19 cellular contexts compared by ENCODE assay signal in the genomic region with DNA sequence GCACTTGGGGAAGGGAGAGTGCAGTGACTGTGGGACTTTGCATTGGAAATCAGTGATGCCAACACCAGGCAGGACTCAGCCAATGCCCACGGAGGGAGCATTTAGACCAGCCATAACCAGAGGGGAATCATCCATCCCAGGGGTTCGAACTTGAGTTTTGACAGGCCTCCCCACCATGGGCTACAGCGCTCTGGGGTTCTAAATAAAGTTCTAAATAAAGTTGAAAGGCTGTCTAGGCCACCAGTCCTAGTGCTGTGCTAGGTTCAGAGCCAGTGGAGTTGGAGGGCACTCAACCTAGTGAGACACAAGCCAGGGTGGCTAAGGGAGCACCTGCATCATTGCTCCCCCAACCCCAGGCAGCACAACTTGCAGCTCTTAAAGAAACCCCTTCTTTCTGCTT.
A peak's percentile ranks its signal among the peaks of the same experiment; 100 is the strongest.
DNase-seq lines count a peak whose midpoint lies in the region; ATAC-seq and TF ChIP-seq lines count a peak whose summit lies in the region.
"Had no signal": no experiment of that assay in that cellular context is flagged by ENCODE, and none has a peak within 500 bp of the region (broad histone marks: within the 10 kb centered on the region; RNA-seq: fewer than 3 reads in every experiment).

No MANE protein-coding gene starts in this region.

- no peak for DNase-seq in SK-N-SH
- DNase-seq in IMR-90 = no peak
- DNase-seq in esophagus squamous epithelium (lab: John Stamatoyannopoulos, UW) = no peak
- no peak for DNase-seq in neuronal stem cell (ENCODE audit: low spot score)
- no peak for DNase-seq in stimulated activated naive CD8-positive, alpha-beta T cell treated with anti-CD3 and anti-CD28 coated beads, Interleukin-15, amount 100 ng/mL, for 72 hours
- no peak for DNase-seq in NCI-H1092 (lab: John Stamatoyannopoulos, UW)
- DNase-seq: CD4-positive, alpha-beta memory T cell; DMS153; DMS79; GDM1; GOT3 had no signal

- H2BK20ac ChIP-seq in IMR-90 (ENCODE audit: low read depth, low read length) = no peak overlapping the region

- H4K8ac ChIP-seq in IMR-90 (ENCODE audit: low read depth in 2 of 2, low read length in 2 of 2) = no peak overlapping the region
- H4K8ac ChIP-seq in neuronal stem cell (ENCODE audit: low read depth, low read length) = no peak overlapping the region

- no peak overlapping the region for H3K4me3 Mint-ChIP-seq in stimulated activated naive CD8-positive, alpha-beta T cell treated with anti-CD3 and anti-CD28 coated beads, Interleukin-15, amount 100 ng/mL, for 72 hours
- H3K4me3 Mint-ChIP-seq: CD14-positive monocyte; CD4-positive, alpha-beta memory T cell had no signal

- H3K23ac ChIP-seq in IMR-90 (ENCODE audit: low read depth, low read length) = no peak overlapping the region
- H3K23ac ChIP-seq in neuronal stem cell (ENCODE audit: low read depth, low read length, poor library complexity) = no peak overlapping the region

- H3K27ac ChIP-seq in SK-N-SH (ENCODE audit: low read depth in 2 of 2, low read length in 1 of 2) = peak overlapping the region; percentile 39 to 63; a peak in 3 of 4 replicates
- no peak overlapping the region for H3K27ac ChIP-seq in IMR-90 (ENCODE audit: insufficient read depth, low read length)
- H3K27ac ChIP-seq in esophagus squamous epithelium = peak overlapping the region in 3 of 4 donors; percentile 61 to 78 (median 76)
- H3K27ac ChIP-seq in neuronal stem cell (replicated peaks; ENCODE audit: low read length) = no peak overlapping the region
- H3K27ac ChIP-seq: 22Rv1, A549, BLaER1, HL-60 had no signal

- peaks cover 5% of the 10 kb centered on the region; the same call in 1 of the 2 replicates for H3K9me1 ChIP-seq in IMR-90 (ENCODE audit: insufficient read depth, low read length)

- no peak for TF ChIP-seq EP300 in SK-N-SH (IDR thresholded peaks at IDR 0.05; ENCODE audit: borderline replicate concordance in 1 of 2, low read depth in 1 of 2, low read length in 1 of 2)

- TF ChIP-seq RAD21 in SK-N-SH (IDR thresholded peaks at IDR 0.05; ENCODE audit: low read length) (no peak), IMR-90 (IDR thresholded peaks at IDR 0.05; ENCODE audit: low read length) (no peak)

- no peak overlapping the region for H2AK9ac ChIP-seq in IMR-90 (replicated peaks; ENCODE audit: low read depth, low read length, poor library complexity)

- H3K79me1 ChIP-seq in IMR-90 (ENCODE audit: low read depth in 1 of 2, low read length in 2 of 2) (no peaks in the 10 kb centered on the region), neuronal stem cell (ENCODE audit: low read depth, low read length) (no peaks in the 10 kb centered on the region)

- no peaks in the 10 kb centered on the region for H3K9me2 ChIP-seq in SK-N-SH

- H3K4me1 ChIP-seq in SK-N-SH (ENCODE audit: control insufficient read depth in 1 of 2, insufficient read depth in 2 of 2, low read depth in 1 of 2, low read length in 1 of 2) = peaks cover 0 to 19% of the 10 kb centered on the region in 2 experiments; a peak in 3 of 4 replicates
- peaks cover 6% of the 10 kb centered on the region for H3K4me1 ChIP-seq in IMR-90 (ENCODE audit: control insufficient read depth, insufficient read depth, low read length)
- H3K4me1 ChIP-seq in esophagus squamous epithelium = peaks cover 0 to 40% (median 9%) of the 10 kb centered on the region in 3 donors
- H3K4me1 ChIP-seq in neuronal stem cell (ENCODE audit: control insufficient read depth in 2 of 2, insufficient read depth in 1 of 2, low read depth in 1 of 2, low read length in 2 of 2) = no peaks in the 10 kb centered on the region
- H3K4me1 ChIP-seq: A549, BLaER1, HAP-1 had no signal

- H2AFZ ChIP-seq in SK-N-SH (ENCODE audit: low read depth) (no peak overlapping the region), IMR-90 (replicated peaks; ENCODE audit: low read length, poor library complexity) (no peak overlapping the region), neuronal stem cell (ENCODE audit: low read length) (no peak overlapping the region)

- H3K9me3 ChIP-seq in SK-N-SH (peaks cover 9% of the 10 kb centered on the region; the same call in 1 of the 2 replicates), IMR-90 (ENCODE audit: control insufficient read depth, insufficient read depth, low read length) (no peaks in the 10 kb centered on the region), esophagus squamous epithelium (no peaks in the 10 kb centered on the region), neuronal stem cell (replicated peaks in 1 of 2; ENCODE audit: control insufficient read depth in 2 of 2, insufficient read depth in 1 of 2, low read depth in 1 of 2, low read length in 2 of 2) (no peaks in the 10 kb centered on the region)
- H3K9me3 ChIP-seq: BLaER1, HAP-1 had no signal

- in situ Hi-C loops in IMR-90 (cut with MboI; ENCODE audit: low sequenced_read_pairs) = no loop called here

- H3K56ac ChIP-seq in IMR-90 (ENCODE audit: extremely low read depth, insufficient read depth, low read length) = no peak overlapping the region

- no peak overlapping the region for H4K5ac ChIP-seq in IMR-90 (ENCODE audit: low read depth, low read length)

- H3K14ac ChIP-seq in IMR-90 (replicated peaks; ENCODE audit: low read depth, low read length) = 0 out of 2 replicates have a peak overlapping the region, but pooled peaks have one; percentile 29
- H3K14ac ChIP-seq in neuronal stem cell (ENCODE audit: low read length) = no peak overlapping the region

- peaks cover 19 to 22% of the 10 kb centered on the region in 2 donors for H3K9me3 Mint-ChIP-seq in stimulated activated naive CD8-positive, alpha-beta T cell treated with anti-CD3 and anti-CD28 coated beads, Interleukin-15, amount 100 ng/mL, for 72 hours

- H3K27ac Mint-ChIP-seq in stimulated activated naive CD8-positive, alpha-beta T cell treated with anti-CD3 and anti-CD28 coated beads, Interleukin-15, amount 100 ng/mL, for 72 hours = no peak overlapping the region
- H3K27ac Mint-ChIP-seq: CD4-positive, alpha-beta memory T cell had no signal

- H3K4ac ChIP-seq in IMR-90 (ENCODE audit: low read depth, low read length) (no peak overlapping the region; the same call in 1 of the 2 replicates), neuronal stem cell (ENCODE audit: low read length) (no peak overlapping the region)

- H4K20me1 ChIP-seq in SK-N-SH (ENCODE audit: insufficient read depth) = no peaks in the 10 kb centered on the region
- no peaks in the 10 kb centered on the region for H4K20me1 ChIP-seq in IMR-90 (ENCODE audit: insufficient read depth, low read length)
- H4K20me1 ChIP-seq: BLaER1 had no signal

- no peak overlapping the region for H3K9ac ChIP-seq in SK-N-SH
- no peak overlapping the region for H3K9ac ChIP-seq in IMR-90 (ENCODE audit: low read depth, low read length)
- no peak overlapping the region for H3K9ac ChIP-seq in neuronal stem cell (ENCODE audit: low read depth, low read length, poor library complexity)
- H3K9ac ChIP-seq: BLaER1 had no signal

- H3K27me3 Mint-ChIP-seq in stimulated activated naive CD8-positive, alpha-beta T cell treated with anti-CD3 and anti-CD28 coated beads, Interleukin-15, amount 100 ng/mL, for 72 hours = peaks cover 8% of the 10 kb centered on the region

- H2BK120ac ChIP-seq in IMR-90 (ENCODE audit: low read depth, low read length) (no peak overlapping the region), neuronal stem cell (ENCODE audit: low read depth, low read length) (no peak overlapping the region)

- H4K91ac ChIP-seq in IMR-90 (ENCODE audit: insufficient read depth, low read depth, low read length) (no peak overlapping the region), neuronal stem cell (ENCODE audit: low read depth, low read length, poor library complexity) (no peak overlapping the region)

- H3F3A ChIP-seq in SK-N-SH (replicated peaks; ENCODE audit: insufficient read depth) = peaks cover 23% of the 10 kb centered on the region

- ATAC-seq in SK-N-SH treated with all-trans-retinoic acid at 6 μM for 48 hours (no peak; the same call in 2 of the 3 replicates), IMR-90 (ENCODE audit: low read depth) (no peak), HG03196 (IDR thresholded peaks at IDR 0.05; ENCODE audit: unreplicated experiment) (no peak)
- no peak for ATAC-seq in stimulated activated naive CD8-positive, alpha-beta T cell treated with anti-CD3 and anti-CD28 coated beads, Interleukin-15, amount 100 ng/mL, for 72 hours
- ATAC-seq: A549 had no signal

- CTCF ChIA-PET in SK-N-SH (lab: Yijun Ruan, JAX) = no interaction called here
- CTCF ChIA-PET in IMR-90 (lab: Yijun Ruan, JAX) = no interaction called here

- dilution Hi-C loops in IMR-90 (cut with HindIII; ENCODE audit: low sequenced_read_pairs, unreplicated experiment) = no loop called here

- POLR2A ChIA-PET in SK-N-SH (lab: Yijun Ruan, JAX) (no interaction called here), IMR-90 (lab: Charles Lee; ENCODE audit: unreplicated experiment) (no interaction called here)

- H3K27me3 ChIP-seq in SK-N-SH (ENCODE audit: insufficient read depth) (no peaks in the 10 kb centered on the region), IMR-90 (ENCODE audit: control insufficient read depth, insufficient read depth, low read length) (no peaks in the 10 kb centered on the region), esophagus squamous epithelium (no peaks in the 10 kb centered on the region), neuronal stem cell (ENCODE audit: control insufficient read depth in 3 of 3, insufficient read depth in 3 of 3, low read depth in 1 of 3, low read length in 3 of 3) (no peaks in the 10 kb centered on the region)
- H3K27me3 ChIP-seq: BLaER1 had no signal

- 33% methylated on average over 2 of the region's 3 CpGs for WGBS in SK-N-SH (ENCODE audit: low lambda C conversion rate)
- WGBS in IMR-90 (ENCODE audit: extremely low coverage in 2 of 2, insufficient read length in 1 of 2), 2 experiments = no CpG with 5 or more reads among the region's 3 CpGs
- 73 to 88% methylated on average over 2 to 3 of the region's 3 CpGs for WGBS in esophagus squamous epithelium, 2 donors
- WGBS in neuronal stem cell (ENCODE audit: extremely low coverage in 2 of 2, insufficient read length in 2 of 2, insufficient replicate concordance in 1 of 2), 2 donors = no CpG with 5 or more reads among the region's 3 CpGs

- H2AK5ac ChIP-seq in IMR-90 (ENCODE audit: low read depth, low read length) = no peak overlapping the region
- peak overlapping the region; percentile 14 for H2AK5ac ChIP-seq in neuronal stem cell (ENCODE audit: low read depth, low read length)

- H3K79me2 ChIP-seq in SK-N-SH (ENCODE audit: insufficient read depth) = no peaks in the 10 kb centered on the region

- H3K36me3 ChIP-seq in SK-N-SH (replicated peaks in 1 of 2; ENCODE audit: control insufficient read depth in 1 of 2, insufficient read depth in 2 of 2, low read length in 1 of 2) (peaks cover 0 to 8% of the 10 kb centered on the region in 2 experiments), IMR-90 (ENCODE audit: control insufficient read depth, insufficient read depth, low read length) (no peaks in the 10 kb centered on the region), esophagus squamous epithelium (no peaks in the 10 kb centered on the region), neuronal stem cell (replicated peaks in 1 of 2; ENCODE audit: control insufficient read depth in 2 of 2, insufficient read depth in 2 of 2, low read length in 2 of 2) (no peaks in the 10 kb centered on the region)
- H3K36me3 ChIP-seq: BLaER1, HAP-1 had no signal

- TF ChIP-seq CTCF in SK-N-SH (IDR thresholded peaks at IDR 0.05) = no peak
- TF ChIP-seq CTCF in IMR-90 (conservative IDR thresholded peaks at IDR 0.05; ENCODE audit: low read depth, low read length) = no peak
- no peak for TF ChIP-seq CTCF in esophagus squamous epithelium (IDR thresholded peaks at IDR 0.05)

- H3K4me2 ChIP-seq in SK-N-SH (no peak overlapping the region), IMR-90 (ENCODE audit: low read depth, low read length) (no peak overlapping the region), neuronal stem cell (ENCODE audit: insufficient read depth, low read length, poor library complexity, severe bottlenecking) (no peak overlapping the region)
- H3K4me2 ChIP-seq: A549, BLaER1 had no signal

- BruUV-seq in IMR-90 (replicated peaks; lab: Mats Ljungman, UMichigan) = no TSS peak

- no peaks in the 10 kb centered on the region for H3K4me1 Mint-ChIP-seq in stimulated activated naive CD8-positive, alpha-beta T cell treated with anti-CD3 and anti-CD28 coated beads, Interleukin-15, amount 100 ng/mL, for 72 hours
- H3K4me1 Mint-ChIP-seq: CD14-positive monocyte; CD4-positive, alpha-beta memory T cell had no signal

- intact Hi-C loops in IMR-90 (cut with micrococcal nuclease) (no loop called here), esophagus squamous epithelium (cut with DNase I) (no loop called here)

- H3K18ac ChIP-seq in IMR-90 (ENCODE audit: low read depth, low read length) (no peak overlapping the region), neuronal stem cell (ENCODE audit: low read length) (no peak overlapping the region)

- no peak for TF ChIP-seq POLR2A in IMR-90 (IDR thresholded peaks at IDR 0.05; ENCODE audit: low read depth, low read length)
- no peak for TF ChIP-seq POLR2A in esophagus squamous epithelium (IDR thresholded peaks at IDR 0.05)

- H2BK15ac ChIP-seq in IMR-90 (ENCODE audit: low read depth, low read length) (no peak overlapping the region), neuronal stem cell (ENCODE audit: low read length) (no peak overlapping the region)

- H2BK5ac ChIP-seq in IMR-90 (ENCODE audit: low read depth, low read length, poor library complexity, severe bottlenecking) (no peak overlapping the region), neuronal stem cell (ENCODE audit: low read length) (no peak overlapping the region)

- H3K4me3 ChIP-seq in SK-N-SH (ENCODE audit: low read depth in 2 of 2, low read length in 1 of 2) = no peak overlapping the region
- H3K4me3 ChIP-seq in IMR-90 (ENCODE audit: insufficient read depth, low read depth, low read length) = no peak overlapping the region
- H3K4me3 ChIP-seq in esophagus squamous epithelium = no peak overlapping the region
- H3K4me3 ChIP-seq in neuronal stem cell (ENCODE audit: low read length in 2 of 2) = no peak overlapping the region
- H3K4me3 ChIP-seq: A549, BLaER1, HAP-1 had no signal

- H2BK12ac ChIP-seq in neuronal stem cell (ENCODE audit: low read length) = no peak overlapping the region

Comparison
In these comparisons a context has a peak if more than half of its experiments do, and no peak if none do; other contexts are left out.
1. H3K27ac ChIP-seq: peak in SK-N-SH (2 of 2) and esophagus squamous epithelium (3 of 4); none in IMR-90 (single experiment) and neuronal stem cell (single experiment).